ENCODE assay signal across 16 cellular contexts in genomic region chr3:35486295-35486694, GRCh38.
"Had no signal": no experiment of that assay in that cellular context is flagged by ENCODE, and none has a peak within 500 bp of the region (broad histone marks: within the 10 kb centered on the region; RNA-seq: fewer than 3 reads in every experiment).

No MANE protein-coding gene starts in this region.

- H3K4me3 ChIP-seq: gastroesophageal sphincter, neural progenitor cell, pancreas had no signal

- H3K4me1 ChIP-seq: gastroesophageal sphincter, pancreas had no signal

- H3K9ac ChIP-seq: neural progenitor cell had no signal

- H3K36me3 Mint-ChIP-seq: activated naive CD4-positive, alpha-beta T cell treated with anti-CD3 and anti-CD28 coated beads, Interleukin-2, amount 50 U/mL, for 24 hours; brain; neural progenitor cell had no signal

- H3K4me3 Mint-ChIP-seq: activated CD4-positive, alpha-beta T cell treated with anti-CD3 and anti-CD28 coated beads, Interleukin-2, amount 10 ng/mL, durations not matched to agents 7 days and 5 days; activated naive CD4-positive, alpha-beta T cell treated with anti-CD3 and anti-CD28 coated beads, Interleukin-2, amount 50 U/mL, for 24 hours; central memory CD8-positive, alpha-beta T cell; neural progenitor cell; stimulated activated naive CD8-positive, alpha-beta T cell treated with anti-CD3 and anti-CD28 coated beads, Interleukin-15, Interleukin-2, amounts not matched to agents 100 ng/mL and 50 ng/mL, for 24 hours had no signal

- ATAC-seq: gastroesophageal sphincter, pancreas had no signal

- H2AFZ ChIP-seq: neural progenitor cell had no signal

- FAIRE-seq: pancreas, urothelium cell line had no signal

- H3K4me1 Mint-ChIP-seq: activated CD4-positive, alpha-beta T cell treated with anti-CD3 and anti-CD28 coated beads, Interleukin-2, amount 10 ng/mL, durations not matched to agents 7 days and 5 days; activated naive CD4-positive, alpha-beta T cell treated with anti-CD3 and anti-CD28 coated beads, Interleukin-2, amount 50 U/mL, for 24 hours; central memory CD8-positive, alpha-beta T cell had no signal

- H3K27me3 Mint-ChIP-seq: activated CD4-positive, alpha-beta T cell treated with anti-CD3 and anti-CD28 coated beads, Interleukin-2, amount 10 ng/mL, durations not matched to agents 7 days and 5 days; activated naive CD4-positive, alpha-beta T cell treated with anti-CD3 and anti-CD28 coated beads, Interleukin-2, amount 50 U/mL, for 24 hours; brain; central memory CD8-positive, alpha-beta T cell; stimulated activated naive CD8-positive, alpha-beta T cell treated with anti-CD3 and anti-CD28 coated beads, Interleukin-15, Interleukin-2, amounts not matched to agents 100 ng/mL and 50 ng/mL, for 24 hours had no signal

- H3K4me2 ChIP-seq: neural progenitor cell had no signal

- H3K36me3 ChIP-seq: gastroesophageal sphincter, neural progenitor cell, pancreas had no signal

- H3K27me3 ChIP-seq: gastroesophageal sphincter, neural progenitor cell, pancreas had no signal

- H3K9me3 Mint-ChIP-seq: activated CD4-positive, alpha-beta T cell treated with anti-CD3 and anti-CD28 coated beads, Interleukin-2, amount 10 ng/mL, durations not matched to agents 7 days and 5 days; stimulated activated naive CD8-positive, alpha-beta T cell treated with anti-CD3 and anti-CD28 coated beads, Interleukin-15, Interleukin-2, amounts not matched to agents 100 ng/mL and 50 ng/mL, for 24 hours had no signal

- H3K9me3 ChIP-seq: gastroesophageal sphincter, pancreas had no signal

- DNase-seq: activated CD4-positive, alpha-beta T cell treated with anti-CD3 and anti-CD28 coated beads, Interleukin-2, amount 10 ng/mL, durations not matched to agents 7 days and 5 days; activated CD4-positive, CD25-positive, alpha-beta regulatory T cell; activated effector memory CD4-positive, alpha-beta T cell treated with Interleukin-2 at 50 U/mL for 16 hours; amniotic stem cell; cortex of kidney; effector CD8-positive, alpha-beta T cell; pancreas; stimulated activated CD4-positive, alpha-beta T cell treated with anti-CD3 and anti-CD28 coated beads, Interleukin-2, amount 100 ng/mL, for 48 hours; T-helper 1 cell had no signal

- H3K27ac ChIP-seq: gastroesophageal sphincter, neural progenitor cell, pancreas had no signal

- H3K27ac Mint-ChIP-seq: activated CD4-positive, alpha-beta T cell treated with anti-CD3 and anti-CD28 coated beads, Interleukin-2, amount 10 ng/mL, durations not matched to agents 7 days and 5 days; activated naive CD4-positive, alpha-beta T cell treated with anti-CD3 and anti-CD28 coated beads, Interleukin-2, amount 50 U/mL, for 24 hours; neural progenitor cell; stimulated activated naive CD8-positive, alpha-beta T cell treated with anti-CD3 and anti-CD28 coated beads, Interleukin-15, Interleukin-2, amounts not matched to agents 100 ng/mL and 50 ng/mL, for 24 hours had no signal
